8 cellular contexts compared by ENCODE assay signal in the genomic region with DNA sequence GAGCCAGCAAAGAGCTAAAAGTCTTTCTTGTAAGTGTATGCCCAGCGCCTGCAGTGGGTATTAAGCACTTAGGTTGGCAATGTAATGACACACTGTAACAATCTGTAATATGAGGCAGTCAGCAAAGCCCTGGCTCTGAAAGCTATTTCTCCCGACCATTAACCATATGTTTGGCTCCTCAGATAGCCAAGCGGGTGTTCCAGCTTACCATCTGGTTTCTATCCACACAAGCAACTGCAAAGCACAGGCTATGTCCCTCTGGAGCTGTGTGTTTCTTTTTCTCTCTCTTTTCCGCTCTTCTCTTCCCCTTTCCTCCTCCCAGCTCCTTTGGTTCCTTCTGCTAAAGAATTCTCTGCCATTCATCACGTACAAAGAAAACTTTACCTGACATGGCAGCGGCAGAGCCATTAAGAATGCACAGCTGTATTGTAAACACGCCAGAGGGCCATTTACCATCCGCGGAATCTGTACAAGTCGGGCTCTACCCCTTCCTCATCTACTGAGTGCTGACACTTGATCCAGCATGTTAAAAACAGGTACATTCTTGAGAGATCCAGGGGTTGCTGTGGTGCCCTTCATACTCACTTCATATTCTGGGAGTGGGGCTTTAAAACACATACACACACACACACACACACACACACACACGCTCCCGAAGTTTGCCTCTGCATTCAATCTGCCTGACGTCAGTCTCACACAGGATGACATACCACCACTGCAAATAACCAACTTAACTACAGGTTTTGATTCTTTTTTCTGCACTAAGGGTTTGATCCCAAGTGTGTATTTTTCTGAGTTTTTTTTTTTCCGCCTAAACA.
A peak's percentile ranks its signal among the peaks of the same experiment; 100 is the strongest.
DNase-seq lines count a peak whose midpoint lies in the region; ATAC-seq, FAIRE-seq and TF ChIP-seq lines count a peak whose summit lies in the region.

No MANE protein-coding gene starts in this region.

- FAIRE-seq in HTR-8/SVneo (lab: Jason Lieb, UNC), result peak; percentile 9

- CTCF ChIA-PET in SK-N-SH (lab: Yijun Ruan, JAX), result interaction anchor here (0.7 to 2.3 kb wide), 11 partner anchors 13 to 279 kb away, joined by 3 to 10 read pairs (median 3); a partner anchor contains a TSS

- H3K9me3 ChIP-seq in BLaER1 treated with 17β-estradiol and CSF1 and Interleukin-3, amounts not matched to agents 10 nM and 100 nM (replicated peaks in 1 of 11), result peaks cover 14 to 20% (median 18%) of the 10 kb centered on the region in 11 experiments
- H3K9me3 ChIP-seq in SK-N-SH (no peaks in the 10 kb centered on the region; the same call in 1 of the 2 replicates), gastroesophageal sphincter (no peaks in the 10 kb centered on the region), psoas muscle (no peaks in the 10 kb centered on the region)

- TF ChIP-seq RAD21 in SK-N-SH (IDR thresholded peaks at IDR 0.05; ENCODE audit: low read length), result peak; percentile 17; the same call in 1 of the 2 replicates

- peaks cover 0 to 18% (median 4%) of the 10 kb centered on the region in 11 experiments; a peak in 8 of 22 replicates for H3K36me3 ChIP-seq in BLaER1 treated with 17β-estradiol and CSF1 and Interleukin-3, amounts not matched to agents 10 nM and 100 nM
- H3K36me3 ChIP-seq in SK-N-SH (replicated peaks in 1 of 2; ENCODE audit: control insufficient read depth in 1 of 2, insufficient read depth in 2 of 2, low read length in 1 of 2) (no peaks in the 10 kb centered on the region), gastroesophageal sphincter (no peaks in the 10 kb centered on the region), psoas muscle (ENCODE audit: insufficient read depth in 1 of 2, low read depth in 1 of 2) (no peaks in the 10 kb centered on the region)

- no peaks in the 10 kb centered on the region for H3K9me2 ChIP-seq in SK-N-SH

- DNase-seq in HTR-8/SVneo (ENCODE audit: insufficient read length, low spot score) (no peak), SK-N-SH (peak; percentile 64), psoas muscle (peak in 1 of 2 donors; percentile 57)
- no peak for DNase-seq in activated naive CD4-positive, alpha-beta T cell treated with anti-CD3 and anti-CD28 coated beads, Interleukin-2, amount 50 U/mL, for 72 hours (ENCODE audit: low spot score in 2 of 2)

- H3K79me2 ChIP-seq in SK-N-SH (ENCODE audit: insufficient read depth), result no peaks in the 10 kb centered on the region

- H3K4me3 ChIP-seq in BLaER1 treated with 17β-estradiol and CSF1 and Interleukin-3, amounts not matched to agents 10 nM and 100 nM, result no peak overlapping the region
- H3K4me3 ChIP-seq in SK-N-SH (ENCODE audit: low read depth in 2 of 2, low read length in 1 of 2) (peak overlapping the region; percentile 36 to 48), gastroesophageal sphincter (peak overlapping the region; percentile 30 to 32), psoas muscle (peak overlapping the region; percentile 62)

- POLR2A ChIA-PET in SK-N-SH (lab: Yijun Ruan, JAX), result interaction anchor here (0.6 to 2.3 kb wide), 11 partner anchors 12 to 279 kb away, joined by 3 to 14 read pairs (median 4); a partner anchor contains a TSS

- H3F3A ChIP-seq in SK-N-SH (replicated peaks; ENCODE audit: insufficient read depth), result peaks cover 31% of the 10 kb centered on the region

- no peak for TF ChIP-seq POLR2A in gastroesophageal sphincter (IDR thresholded peaks at IDR 0.05)

- H3K27me3 ChIP-seq in BLaER1 treated with 17β-estradiol and CSF1 and Interleukin-3, amounts not matched to agents 10 nM and 100 nM, result no peaks in the 10 kb centered on the region
- H3K27me3 ChIP-seq in SK-N-SH (ENCODE audit: insufficient read depth) (no peaks in the 10 kb centered on the region), gastroesophageal sphincter (no peaks in the 10 kb centered on the region), psoas muscle (ENCODE audit: insufficient read depth in 3 of 3, low read length in 2 of 3) (no peaks in the 10 kb centered on the region)

- peaks cover 44 to 72% (median 54%) of the 10 kb centered on the region in 10 experiments for H3K4me1 ChIP-seq in BLaER1 treated with 17β-estradiol and CSF1 and Interleukin-3, amounts not matched to agents 10 nM and 100 nM
- H3K4me1 ChIP-seq in SK-N-SH (ENCODE audit: control insufficient read depth in 1 of 2, insufficient read depth in 2 of 2, low read depth in 1 of 2, low read length in 1 of 2) (peaks cover 34 to 45% of the 10 kb centered on the region in 2 experiments; a peak in 3 of 4 replicates), gastroesophageal sphincter (peaks cover 5 to 32% (median 21%) of the 10 kb centered on the region in 3 donors), psoas muscle (peaks cover 40% of the 10 kb centered on the region)

- H3K4me2 ChIP-seq in BLaER1 treated with 17β-estradiol and CSF1 and Interleukin-3, amounts not matched to agents 10 nM and 100 nM, result peak overlapping the region; percentile 50 to 76 (median 68)
- H3K4me2 ChIP-seq in SK-N-SH, result peak overlapping the region; percentile 74

- peak overlapping the region in 10 of 11 experiments; percentile 50 to 71 (median 65); a peak in 12 of 22 replicates for H3K9ac ChIP-seq in BLaER1 treated with 17β-estradiol and CSF1 and Interleukin-3, amounts not matched to agents 10 nM and 100 nM
- H3K9ac ChIP-seq in SK-N-SH, result peak overlapping the region; percentile 73; the same call in 1 of the 2 replicates

- ATAC-seq in gastroesophageal sphincter, result peak; percentile 58
- peak; percentile 78 to 85 (median 82) for ATAC-seq in psoas muscle
- no peak for ATAC-seq in GM21825 (IDR thresholded peaks at IDR 0.05; ENCODE audit: unreplicated experiment)
- ATAC-seq in activated naive CD4-positive, alpha-beta T cell treated with anti-CD3 and anti-CD28 coated beads, Interleukin-2, amount 50 U/mL, for 72 hours, result no peak
- no peak for ATAC-seq in HG02870 (IDR thresholded peaks at IDR 0.05; ENCODE audit: unreplicated experiment)

- H3K36me3 Mint-ChIP-seq in activated naive CD4-positive, alpha-beta T cell treated with anti-CD3 and anti-CD28 coated beads, Interleukin-2, amount 50 U/mL, for 72 hours, result peaks cover 22 to 25% of the 10 kb centered on the region in 2 donors

- intact Hi-C loops in psoas muscle (cut with DNase I), result loop anchor here in 1 of 2 donors (2.0 to 10.0 kb wide), 6 partner anchors 65 to 255 kb away; no protein-coding TSS in a partner anchor

- peak; percentile 26 to 76; a peak in 3 of 4 replicates for TF ChIP-seq EP300 in SK-N-SH (IDR thresholded peaks at IDR 0.05; ENCODE audit: borderline replicate concordance in 1 of 2, low read depth in 1 of 2, low read length in 1 of 2)
- no peak for TF ChIP-seq EP300 in gastroesophageal sphincter (IDR thresholded peaks at IDR 0.05)

- TF ChIP-seq CTCF in SK-N-SH (IDR thresholded peaks at IDR 0.05) (no peak), gastroesophageal sphincter (IDR thresholded peaks at IDR 0.05) (no peak), psoas muscle (IDR thresholded peaks at IDR 0.05) (no peak)

- peaks cover 10 to 11% of the 10 kb centered on the region in 2 donors for H3K9me3 Mint-ChIP-seq in activated naive CD4-positive, alpha-beta T cell treated with anti-CD3 and anti-CD28 coated beads, Interleukin-2, amount 50 U/mL, for 72 hours

- peak overlapping the region in 9 of 11 experiments; percentile 49 to 79 (median 71); a peak in 15 of 22 replicates for H3K27ac ChIP-seq in BLaER1 treated with 17β-estradiol and CSF1 and Interleukin-3, amounts not matched to agents 10 nM and 100 nM
- peak overlapping the region; percentile 96 to 97 for H3K27ac ChIP-seq in SK-N-SH (ENCODE audit: low read depth in 2 of 2, low read length in 1 of 2)
- peak overlapping the region; percentile 84 to 98 (median 92) for H3K27ac ChIP-seq in gastroesophageal sphincter
- H3K27ac ChIP-seq in psoas muscle, result peak overlapping the region; percentile 96

- H3K27ac Mint-ChIP-seq in activated naive CD4-positive, alpha-beta T cell treated with anti-CD3 and anti-CD28 coated beads, Interleukin-2, amount 50 U/mL, for 72 hours, result no peak overlapping the region

- peaks cover 0 to 74% (median 0%) of the 10 kb centered on the region in 11 experiments; a peak in 3 of 22 replicates for H4K20me1 ChIP-seq in BLaER1 treated with 17β-estradiol and CSF1 and Interleukin-3, amounts not matched to agents 10 nM and 100 nM
- no peaks in the 10 kb centered on the region for H4K20me1 ChIP-seq in SK-N-SH (ENCODE audit: insufficient read depth)

- 9% methylated on average over 14 of the region's 14 CpGs for WGBS in SK-N-SH (ENCODE audit: low lambda C conversion rate)
- 17 to 31% methylated on average over 12 to 13 of the region's 14 CpGs for WGBS in gastroesophageal sphincter (ENCODE audit: low coverage in 1 of 2), 2 donors
- 16 to 26% (median 20%) methylated on average over 14 of the region's 14 CpGs for WGBS in psoas muscle, 3 donors

- peak overlapping the region; percentile 66 for H2AFZ ChIP-seq in SK-N-SH (ENCODE audit: low read depth)

TF ChIP-seq in SK-N-SH, 30 proteins besides CTCF, POLR2A, EP300 and RAD21 (continues in another document):
- TF ChIP-seq, protein P1, sequence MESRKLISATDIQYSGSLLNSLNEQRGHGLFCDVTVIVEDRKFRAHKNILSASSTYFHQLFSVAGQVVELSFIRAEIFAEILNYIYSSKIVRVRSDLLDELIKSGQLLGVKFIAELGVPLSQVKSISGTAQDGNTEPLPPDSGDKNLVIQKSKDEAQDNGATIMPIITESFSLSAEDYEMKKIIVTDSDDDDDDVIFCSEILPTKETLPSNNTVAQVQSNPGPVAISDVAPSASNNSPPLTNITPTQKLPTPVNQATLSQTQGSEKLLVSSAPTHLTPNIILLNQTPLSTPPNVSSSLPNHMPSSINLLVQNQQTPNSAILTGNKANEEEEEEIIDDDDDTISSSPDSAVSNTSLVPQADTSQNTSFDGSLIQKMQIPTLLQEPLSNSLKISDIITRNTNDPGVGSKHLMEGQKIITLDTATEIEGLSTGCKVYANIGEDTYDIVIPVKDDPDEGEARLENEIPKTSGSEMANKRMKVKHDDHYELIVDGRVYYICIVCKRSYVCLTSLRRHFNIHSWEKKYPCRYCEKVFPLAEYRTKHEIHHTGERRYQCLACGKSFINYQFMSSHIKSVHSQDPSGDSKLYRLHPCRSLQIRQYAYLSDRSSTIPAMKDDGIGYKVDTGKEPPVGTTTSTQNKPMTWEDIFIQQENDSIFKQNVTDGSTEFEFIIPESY (IDR thresholded peaks at IDR 0.05; ENCODE audit: borderline replicate concordance, low read depth), result no peak
- TF ChIP-seq TAF1 (IDR thresholded peaks at IDR 0.05; ENCODE audit: borderline replicate concordance, low read depth, low read length) (peak; percentile 51; the same call in 1 of the 2 replicates), GATA2 (CRISPR knock-in tag; IDR thresholded peaks at IDR 0.05) (no peak), TCF12 (IDR thresholded peaks at IDR 0.05) (peak; percentile 97), FOXJ3 (CRISPR knock-in tag; IDR thresholded peaks at IDR 0.05) (0 out of 2 replicates have a peak, but pooled peaks have one; percentile 36), MXI1 (IDR thresholded peaks at IDR 0.05; ENCODE audit: low read depth, low read length) (peak; percentile 73; the same call in 1 of the 2 replicates), SIN3A (IDR thresholded peaks at IDR 0.05; ENCODE audit: borderline replicate concordance, low read depth, low read length) (peak; percentile 69; the same call in 1 of the 2 replicates), RFX5 (IDR thresholded peaks at IDR 0.05; ENCODE audit: low read length) (no peak), YY1 (IDR thresholded peaks at IDR 0.05; ENCODE audit: low read depth) (peak; percentile 39; the same call in 1 of the 2 replicates), JUND (IDR thresholded peaks at IDR 0.05) (peak; percentile 47; the same call in 1 of the 2 replicates)

Comparison
In these comparisons a context has a peak if more than half of its experiments do, and no peak if none do; other contexts are left out.
1. H3K4me3 ChIP-seq: peak in SK-N-SH (2 of 2), gastroesophageal sphincter (2 of 2) and psoas muscle (single experiment); none in BLaER1 treated with 17β-estradiol and CSF1 and Interleukin-3, amounts not matched to agents 10 nM and 100 nM (0 of 10).
2. ATAC-seq: peak in gastroesophageal sphincter (single experiment) and psoas muscle (4 of 4); none in GM21825 (single experiment), activated naive CD4-positive, alpha-beta T cell treated with anti-CD3 and anti-CD28 coated beads, Interleukin-2, amount 50 U/mL, for 72 hours (0 of 2) and HG02870 (single experiment).
3. Peak in every context shown above with its lines, with median percentiles within 50 percentile points of each other: H3K27ac ChIP-seq.